Comparison of ENCODE assay signal across 9 cellular contexts in genomic region chr2:217902281-217903141, GRCh38.
A peak's percentile ranks its signal among the peaks of the same experiment; 100 is the strongest.
DNase-seq lines count a peak whose midpoint lies in the region; ATAC-seq and TF ChIP-seq lines count a peak whose summit lies in the region.
"Had no signal": no experiment of that assay in that cellular context is flagged by ENCODE, and none has a peak within 500 bp of the region (broad histone marks: within the 10 kb centered on the region; RNA-seq: fewer than 3 reads in every experiment).

No MANE protein-coding gene starts in this region.

- no peaks in the 10 kb centered on the region for H3K9me3 Mint-ChIP-seq in activated CD4-positive, alpha-beta memory T cell treated with anti-CD3 and anti-CD28 coated beads for 36 hours
- H3K9me3 Mint-ChIP-seq: T-cell had no signal

- intact Hi-C loops in activated CD4-positive, alpha-beta memory T cell treated with anti-CD3 and anti-CD28 coated beads for 36 hours (cut with micrococcal nuclease), result loop anchor here (10.0 kb wide), 1 partner anchor 82 kb away; no protein-coding TSS in a partner anchor
- intact Hi-C loops in left ventricle myocardium superior (cut with micrococcal nuclease) (no loop called here), sigmoid colon (cut with DNase I) (loop anchor here (2.0 kb wide), 1 partner anchor 38 kb away; no protein-coding TSS in a partner anchor)

- TF ChIP-seq CTCF in sigmoid colon (IDR thresholded peaks at IDR 0.05), result no peak

- no peaks in the 10 kb centered on the region for H3K4me1 Mint-ChIP-seq in activated CD4-positive, alpha-beta memory T cell treated with anti-CD3 and anti-CD28 coated beads for 36 hours (ENCODE audit: low read depth)

- CTCF ChIA-PET in activated CD4-positive, alpha-beta memory T cell treated with anti-CD3 and anti-CD28 coated beads for 36 hours (lab: Charles Lee), result interaction anchor here (1.0 to 1.1 kb wide), 2 partner anchors 117 to 1171 kb away, joined by 3 read pairs; no protein-coding TSS in a partner anchor

- no peaks in the 10 kb centered on the region for H3K9me3 ChIP-seq in sigmoid colon

- H3K27ac ChIP-seq in sigmoid colon, result peak overlapping the region; percentile 94 to 98 (median 98)

- 7 to 25% methylated on average over 20 of the region's 20 CpGs for WGBS in sigmoid colon, 2 donors

- peak in 2 of 4 donors; percentile 37 to 73 for TF ChIP-seq EP300 in sigmoid colon (IDR thresholded peaks at IDR 0.05)

- peak overlapping the region in 1 of 4 donors; percentile 16 for H3K4me3 ChIP-seq in sigmoid colon

- DNase-seq in activated CD4-positive, alpha-beta memory T cell treated with anti-CD3 and anti-CD28 coated beads for 36 hours, result peak; percentile 26
- DNase-seq in left ventricle myocardium superior, result peak; percentile 87
- DNase-seq in sigmoid colon, result peak; percentile 95
- DNase-seq in occipital lobe (lab: John Stamatoyannopoulos, UW), result no peak
- DNase-seq in stimulated activated CD4-positive, alpha-beta T cell treated with anti-CD3 and anti-CD28 coated beads, Interleukin-4, amount 100 ng/mL, for 1 hour, result no peak
- DNase-seq in NCI-H345 (lab: John Stamatoyannopoulos, UW), result no peak

- POLR2A ChIA-PET in activated CD4-positive, alpha-beta memory T cell treated with anti-CD3 and anti-CD28 coated beads for 36 hours (lab: Charles Lee), result no interaction called here

- H3K4me1 ChIP-seq in sigmoid colon, result peaks cover 0 to 100% (median 100%) of the 10 kb centered on the region in 4 donors

- H3K36me3 ChIP-seq in sigmoid colon, result peaks cover 4 to 57% (median 38%) of the 10 kb centered on the region in 4 donors

- H3K4me3 Mint-ChIP-seq in activated CD4-positive, alpha-beta memory T cell treated with anti-CD3 and anti-CD28 coated beads for 36 hours, result no peak overlapping the region
- H3K4me3 Mint-ChIP-seq: T-cell had no signal

- no peak for TF ChIP-seq POLR2A in sigmoid colon (IDR thresholded peaks at IDR 0.05)

- H3K27me3 Mint-ChIP-seq in activated CD4-positive, alpha-beta memory T cell treated with anti-CD3 and anti-CD28 coated beads for 36 hours, result peaks cover 16% of the 10 kb centered on the region

- ATAC-seq in GM18868 (IDR thresholded peaks at IDR 0.05; ENCODE audit: unreplicated experiment) (peak; percentile 48), left ventricle myocardium superior (peak; percentile 65), GM21515 (IDR thresholded peaks at IDR 0.05; ENCODE audit: unreplicated experiment) (no peak)
- ATAC-seq: T-cell had no signal

- no peak overlapping the region for H3K27ac Mint-ChIP-seq in activated CD4-positive, alpha-beta memory T cell treated with anti-CD3 and anti-CD28 coated beads for 36 hours
- H3K27ac Mint-ChIP-seq: T-cell had no signal

- no peaks in the 10 kb centered on the region for H3K36me3 Mint-ChIP-seq in activated CD4-positive, alpha-beta memory T cell treated with anti-CD3 and anti-CD28 coated beads for 36 hours
- H3K36me3 Mint-ChIP-seq: T-cell had no signal

- H3K27me3 ChIP-seq in sigmoid colon, result no peaks in the 10 kb centered on the region

Comparison
In these comparisons a context has a peak if more than half of its experiments do, and no peak if none do; other contexts are left out.
1. DNase-seq: peak in activated CD4-positive, alpha-beta memory T cell treated with anti-CD3 and anti-CD28 coated beads for 36 hours (single experiment), left ventricle myocardium superior (single experiment) and sigmoid colon (single experiment); none in occipital lobe (single experiment), stimulated activated CD4-positive, alpha-beta T cell treated with anti-CD3 and anti-CD28 coated beads, Interleukin-4, amount 100 ng/mL, for 1 hour (single experiment) and NCI-H345 (single experiment).